Comparison of ENCODE assay signal across 8 cellular contexts in genomic region chr2:173027181-173028128, GRCh38.
A peak's percentile ranks its signal among the peaks of the same experiment; 100 is the strongest.
DNase-seq lines count a peak whose midpoint lies in the region; ATAC-seq lines count a peak whose summit lies in the region.

No MANE protein-coding gene starts in this region.

- peak overlapping the region; percentile 10 for H3K27ac ChIP-seq in layer of hippocampus (ENCODE audit: low read depth, low read length)

- DNase-seq in DMS153 treated with DMSO at 0.1 percent for 48 hours (lab: John Stamatoyannopoulos, UW; ENCODE audit: unreplicated experiment) = peak; percentile 78
- peak; percentile 90 for DNase-seq in NCI-H446 (lab: John Stamatoyannopoulos, UW)
- DNase-seq in cerebellar nuclear complex (lab: John Stamatoyannopoulos, UW) = peak; percentile 24 to 63
- peak; percentile 58 to 66 (median 65) for DNase-seq in stimulated activated CD4-positive, alpha-beta T cell treated with anti-CD3 and anti-CD28 coated beads, Interleukin-1b, Interleukin-23, amount 100 ng/mL, for 24 hours (ENCODE audit: low read depth in 4 of 4, low spot score in 1 of 4)

- H3K27me3 ChIP-seq in layer of hippocampus (ENCODE audit: control insufficient read depth, insufficient read depth, low read length) = peaks cover 1% of the 10 kb centered on the region

- ATAC-seq in HG02798 (IDR thresholded peaks at IDR 0.05; ENCODE audit: poor library complexity, unreplicated experiment) (peak; percentile 54), HG02938 (IDR thresholded peaks at IDR 0.05; ENCODE audit: unreplicated experiment) (no peak)
- peak; percentile 48 to 61 for ATAC-seq in activated CD4-positive, CD25-positive, alpha-beta regulatory T cell treated with anti-CD3 and anti-CD28 coated beads, Interleukin-2, amount 50 U/mL, for 24 hours
